In genomic region chr2:153588408-153588807, GRCh38 we compare ENCODE assay signal across 36 cellular contexts.
DNase-seq lines count a peak whose midpoint lies in the region; ATAC-seq, FAIRE-seq and TF ChIP-seq lines count a peak whose summit lies in the region.
"Had no signal": no experiment of that assay in that cellular context is flagged by ENCODE, and none has a peak within 500 bp of the region (broad histone marks: within the 10 kb centered on the region; RNA-seq: fewer than 3 reads in every experiment).

No MANE protein-coding gene starts in this region.

- TF ChIP-seq EP300 in A549 (IDR thresholded peaks at IDR 0.05) = no peak
- no peak for TF ChIP-seq EP300 in K562 (IDR thresholded peaks at IDR 0.05; ENCODE audit: low read length)

- no peak overlapping the region for H3K27ac ChIP-seq in A549
- H3K27ac ChIP-seq in HEK293 (ENCODE audit: extremely low read depth, low read depth, low read length) = no peak overlapping the region
- no peak overlapping the region for H3K27ac ChIP-seq in K562 (ENCODE audit: extremely low read depth, low read depth, low read length)
- H3K27ac ChIP-seq in endodermal cell (ENCODE audit: low read depth, low read length) = no peak overlapping the region
- H3K27ac ChIP-seq: 22Rv1; BLaER1; BLaER1 treated with 17β-estradiol and CSF1 and Interleukin-3, amounts not matched to agents 10 nM and 100 nM; C4-2B had no signal

- no peaks in the 10 kb centered on the region for H3K9me1 ChIP-seq in K562 (ENCODE audit: control insufficient read depth, insufficient read depth, low read length)

- in situ Hi-C loops in K562 (cut with MboI) = no loop called here
- in situ Hi-C loops in GM13976 (cut with MboI; ENCODE audit: low sequenced_read_pairs, unreplicated experiment) = no loop called here

- H3K4me2 ChIP-seq in A549 = no peak overlapping the region
- H3K4me2 ChIP-seq in K562 (ENCODE audit: insufficient read depth, low read length) = no peak overlapping the region
- H3K4me2 ChIP-seq: BLaER1; BLaER1 treated with 17β-estradiol and CSF1 and Interleukin-3, amounts not matched to agents 10 nM and 100 nM had no signal

- no peak for FAIRE-seq in A549 (lab: Jason Lieb, UNC)
- no peak for FAIRE-seq in K562 (lab: Jason Lieb, UNC)
- FAIRE-seq: A204.1, D721Med had no signal

- no peak for TF ChIP-seq RAD21 in A549 (conservative IDR thresholded peaks at IDR 0.05 in 1 of 2, IDR thresholded peaks at IDR 0.05 in 1 of 2)
- no peak for TF ChIP-seq RAD21 in K562 (CRISPR knock-in tag; conservative IDR thresholded peaks at IDR 0.05 in 1 of 2, IDR thresholded peaks at IDR 0.05 in 1 of 2)

- intact Hi-C loops in K562 (cut with micrococcal nuclease) = no loop called here
- intact Hi-C loops in MCF 10A (cut with micrococcal nuclease) = no loop called here

- DNase-seq in A549 (ENCODE audit: low read depth in 1 of 2, low spot score in 1 of 2) = no peak
- DNase-seq in K562 (ENCODE audit: extremely low read depth in 1 of 4, low spot score in 3 of 4) = no peak
- DNase-seq in endodermal cell = no peak
- DNase-seq in MCF 10A (ENCODE audit: unreplicated experiment) = no peak
- no peak for DNase-seq in kidney glomerular epithelial cell (lab: John Stamatoyannopoulos, UW)
- no peak for DNase-seq in GM13976 (ENCODE audit: low spot score)
- DNase-seq: 8988T; ACHN; AML-193; BE2C; C1 segment of cervical spinal cord; Caco-2; Calu3; CD4-positive, alpha-beta memory T cell; CD4-positive, alpha-beta T cell; CD4-positive, CD25-positive, alpha-beta regulatory T cell; CD8-positive, alpha-beta memory T cell; CD8-positive, alpha-beta T cell; COR-L47; DMS 273 treated with DMSO at 0.1 percent for 48 hours; DMS153; DMS53; DMS79; DMS79 treated with DMSO at 0.1 percent for 48 hours; DND-41; EL had no signal

- no peaks in the 10 kb centered on the region for H3K79me2 ChIP-seq in K562 (ENCODE audit: control insufficient read depth, insufficient read depth, low read length)

- no peaks in the 10 kb centered on the region for H4K20me1 ChIP-seq in K562 (replicated peaks; ENCODE audit: control insufficient read depth, insufficient read depth, low read length)
- H4K20me1 ChIP-seq: BLaER1; BLaER1 treated with 17β-estradiol and CSF1 and Interleukin-3, amounts not matched to agents 10 nM and 100 nM had no signal

- no peak overlapping the region for H3K4me3 Mint-ChIP-seq in endodermal cell
- H3K4me3 Mint-ChIP-seq in MCF 10A (ENCODE audit: unreplicated experiment) = no peak overlapping the region
- H3K4me3 Mint-ChIP-seq: B cell; CD14-positive monocyte; CD4-positive, alpha-beta memory T cell; CD4-positive, alpha-beta T cell; CD4-positive, CD25-positive, alpha-beta regulatory T cell; CD8-positive, alpha-beta memory T cell; CD8-positive, alpha-beta T cell had no signal

- H3K4me1 ChIP-seq in A549 (peaks cover 4% of the 10 kb centered on the region; the same call in 2 of the 3 replicates), HEK293 (ENCODE audit: control insufficient read depth, insufficient read depth, low read length) (no peaks in the 10 kb centered on the region), K562 (replicated peaks in 1 of 2; ENCODE audit: control insufficient read depth in 2 of 2, insufficient read depth in 2 of 2, low read length in 2 of 2) (no peaks in the 10 kb centered on the region), endodermal cell (ENCODE audit: control insufficient read depth, insufficient read depth, low read length) (no peaks in the 10 kb centered on the region)
- H3K4me1 ChIP-seq: BE2C, BLaER1 had no signal

- H3K36me3 Mint-ChIP-seq in endodermal cell (ENCODE audit: low read depth) (peaks cover 64% of the 10 kb centered on the region), MCF 10A (ENCODE audit: insufficient read depth, unreplicated experiment) (no peaks in the 10 kb centered on the region)
- H3K36me3 Mint-ChIP-seq: CD14-positive monocyte; CD4-positive, alpha-beta memory T cell; CD4-positive, CD25-positive, alpha-beta regulatory T cell; CD8-positive, alpha-beta memory T cell; CD8-positive, alpha-beta T cell had no signal

- no peaks in the 10 kb centered on the region for H3K27me3 ChIP-seq in K562 (ENCODE audit: control insufficient read depth in 2 of 2, insufficient read depth in 2 of 2, low read length in 2 of 2)
- H3K27me3 ChIP-seq in endodermal cell (ENCODE audit: control insufficient read depth, insufficient read depth, low read length, poor library complexity, severe bottlenecking) = no peaks in the 10 kb centered on the region
- H3K27me3 ChIP-seq: BE2C; BLaER1; BLaER1 treated with 17β-estradiol and CSF1 and Interleukin-3, amounts not matched to agents 10 nM and 100 nM had no signal

- H3K9me3 ChIP-seq in A549 = peaks cover 4% of the 10 kb centered on the region; the same call in 2 of the 3 replicates
- no peaks in the 10 kb centered on the region for H3K9me3 ChIP-seq in HEK293 (ENCODE audit: control insufficient read depth, insufficient read depth, low read depth, low read length)
- H3K9me3 ChIP-seq in K562 (replicated peaks; ENCODE audit: control insufficient read depth, insufficient read depth, low read depth, low read length) = no peaks in the 10 kb centered on the region; the same call in 1 of the 2 replicates
- H3K9me3 ChIP-seq in endodermal cell (ENCODE audit: control insufficient read depth, low read length) = peaks cover 83% of the 10 kb centered on the region
- H3K9me3 ChIP-seq: BE2C had no signal

- H3K27ac Mint-ChIP-seq in endodermal cell (no peak overlapping the region), MCF 10A (ENCODE audit: low read depth, unreplicated experiment) (no peak overlapping the region)
- H3K27ac Mint-ChIP-seq: B cell; CD14-positive monocyte; CD4-positive, alpha-beta memory T cell; CD4-positive, alpha-beta T cell; CD4-positive, CD25-positive, alpha-beta regulatory T cell; CD8-positive, alpha-beta memory T cell; CD8-positive, alpha-beta T cell had no signal

- H3K9ac ChIP-seq in K562 (ENCODE audit: insufficient read depth in 1 of 2, low read depth in 2 of 2, low read length in 2 of 2) (no peak overlapping the region), endodermal cell (ENCODE audit: extremely low read depth, low read length, poor library complexity, severe bottlenecking) (no peak overlapping the region)
- H3K9ac ChIP-seq: BLaER1; BLaER1 treated with 17β-estradiol and CSF1 and Interleukin-3, amounts not matched to agents 10 nM and 100 nM had no signal

- no peaks in the 10 kb centered on the region for H3K27me3 Mint-ChIP-seq in endodermal cell (ENCODE audit: insufficient read depth)
- H3K27me3 Mint-ChIP-seq in MCF 10A (ENCODE audit: insufficient read depth, unreplicated experiment) = no peaks in the 10 kb centered on the region
- H3K27me3 Mint-ChIP-seq: B cell; CD4-positive, alpha-beta memory T cell; CD4-positive, alpha-beta T cell; CD4-positive, CD25-positive, alpha-beta regulatory T cell; CD8-positive, alpha-beta memory T cell had no signal

- H3K9me3 Mint-ChIP-seq in endodermal cell (peaks cover 93% of the 10 kb centered on the region), MCF 10A (ENCODE audit: unreplicated experiment) (peaks cover 29% of the 10 kb centered on the region)

- BruUV-seq in K562 (replicated peaks; lab: Mats Ljungman, UMichigan) (no TSS peak), MCF 10A (replicated peaks; lab: Mats Ljungman, UMichigan) (no TSS peak)

- no peak overlapping the region for H2AFZ ChIP-seq in K562 (ENCODE audit: low read depth, low read length)

- H3K4me3 ChIP-seq in A549 (no peak overlapping the region), HEK293 (ENCODE audit: low read depth, low read length) (no peak overlapping the region), K562 (no peak overlapping the region), endodermal cell (ENCODE audit: low read length) (peak overlapping the region; percentile 48)
- H3K4me3 ChIP-seq: BLaER1; BLaER1 treated with 17β-estradiol and CSF1 and Interleukin-3, amounts not matched to agents 10 nM and 100 nM had no signal

- no peaks in the 10 kb centered on the region for H3K36me3 ChIP-seq in HEK293 (ENCODE audit: control insufficient read depth in 2 of 2, insufficient read depth in 1 of 2, low read length in 2 of 2)
- H3K36me3 ChIP-seq in K562 (ENCODE audit: control insufficient read depth, insufficient read depth, low read length) = no peaks in the 10 kb centered on the region
- peaks cover 40% of the 10 kb centered on the region for H3K36me3 ChIP-seq in endodermal cell (ENCODE audit: control insufficient read depth, insufficient read depth, low read length)
- H3K36me3 ChIP-seq: BE2C; BLaER1; BLaER1 treated with 17β-estradiol and CSF1 and Interleukin-3, amounts not matched to agents 10 nM and 100 nM had no signal

- no peak for TF ChIP-seq CTCF in A549 (IDR thresholded peaks at IDR 0.05)
- no peak for TF ChIP-seq CTCF in HEK293 (tag by site-specific recombination; IDR thresholded peaks at IDR 0.05)
- no peak for TF ChIP-seq CTCF in K562 (IDR thresholded peaks at IDR 0.05 in 2 of 3, conservative IDR thresholded peaks at IDR 0.05 in 1 of 3; ENCODE audit: insufficient read depth in 2 of 3, low read depth in 1 of 3, low read length in 3 of 3)
- TF ChIP-seq CTCF in endodermal cell (conservative IDR thresholded peaks at IDR 0.05) = no peak
- no peak for TF ChIP-seq CTCF in MCF 10A (IDR thresholded peaks at IDR 0.05; ENCODE audit: unreplicated experiment)
- no peak for TF ChIP-seq CTCF in GM13976 (IDR thresholded peaks at IDR 0.05; ENCODE audit: borderline replicate concordance, control extremely low read depth, extremely low read depth, insufficient read depth, missing control alignments)

- TF ChIP-seq POLR2A in A549 (IDR thresholded peaks at IDR 0.05; ENCODE audit: low read length) = no peak
- no peak for TF ChIP-seq POLR2A in K562 (conservative IDR thresholded peaks at IDR 0.05)

- CTCF ChIA-PET in A549 (lab: Yijun Ruan, JAX) (no interaction called here), HEK293 (lab: Yijun Ruan, JAX) (no interaction called here), K562 (lab: Yijun Ruan, JAX; ENCODE audit: low intra/inter-chr PET ratio) (no interaction called here), MCF 10A (lab: Yijun Ruan, JAX) (interaction anchor here (0.6 kb wide), 2 partner anchors 178 to 532 kb away, joined by 3 read pairs; no protein-coding TSS in a partner anchor)

- POLR2A ChIA-PET in A549 (lab: Yijun Ruan, JAX) = no interaction called here
- POLR2A ChIA-PET in HEK293 (lab: Yijun Ruan, JAX) = no interaction called here
- POLR2A ChIA-PET in K562 (lab: Yijun Ruan, JAX) = no interaction called here
- POLR2A ChIA-PET in MCF 10A (lab: Yijun Ruan, JAX) = no interaction called here

- H3K4me1 Mint-ChIP-seq in endodermal cell (peaks cover 9% of the 10 kb centered on the region), MCF 10A (ENCODE audit: insufficient read depth, unreplicated experiment) (no peaks in the 10 kb centered on the region)
- H3K4me1 Mint-ChIP-seq: B cell; CD14-positive monocyte; CD4-positive, alpha-beta memory T cell; CD4-positive, CD25-positive, alpha-beta regulatory T cell; CD8-positive, alpha-beta memory T cell had no signal

- ATAC-seq in A549 (no peak), K562 (no peak), HG02870 (IDR thresholded peaks at IDR 0.05; ENCODE audit: unreplicated experiment) (no peak)
- ATAC-seq: CD8-positive, alpha-beta T cell had no signal

TF ChIP-seq in A549, 52 proteins besides CTCF, POLR2A, EP300 and RAD21 (continues in another document):
- peak; percentile 78 for TF ChIP-seq ZFP36 (IDR thresholded peaks at IDR 0.05; ENCODE audit: borderline replicate concordance, partially characterized antibody)

TF ChIP-seq in HEK293, 187 proteins besides CTCF, POLR2A, EP300 and RAD21 (continues in another document):
- TF ChIP-seq ZNF585B (tag by site-specific recombination; IDR thresholded peaks at IDR 0.05) = peak; percentile 79

TF ChIP-seq in K562, 482 proteins besides CTCF, POLR2A, EP300 and RAD21 (continues in another document):
- no peak for TF ChIP-seq TRIM28 (IDR thresholded peaks at IDR 0.05)
